In the genomic region with DNA sequence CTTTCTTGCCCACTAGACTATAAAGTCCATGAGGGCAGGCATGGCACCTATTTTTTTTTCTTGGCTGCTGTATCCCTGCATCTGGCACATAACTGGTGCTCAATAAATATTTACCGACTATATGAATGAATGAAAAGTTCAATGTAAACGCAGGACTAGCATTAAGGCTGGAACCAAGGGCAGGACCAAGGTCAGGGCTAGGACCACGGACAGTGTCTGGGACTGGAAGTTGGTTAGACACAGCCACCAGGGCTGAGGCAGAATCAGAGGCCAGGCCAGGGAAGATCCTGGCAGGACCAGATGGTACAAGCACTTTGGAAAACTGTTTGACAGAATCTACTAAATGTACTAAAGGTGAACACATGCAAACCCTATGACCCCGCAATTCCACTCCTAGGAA, we compare ENCODE assay signal across 2 cellular contexts.
A peak's percentile ranks its signal among the peaks of the same experiment; 100 is the strongest.
TF ChIP-seq lines count a peak whose summit lies in the region.

No MANE protein-coding gene starts in this region.

TF ChIP-seq in PFSK-1, 5 proteins besides CTCF, POLR2A, EP300 and RAD21:
- TF ChIP-seq, protein P1, sequence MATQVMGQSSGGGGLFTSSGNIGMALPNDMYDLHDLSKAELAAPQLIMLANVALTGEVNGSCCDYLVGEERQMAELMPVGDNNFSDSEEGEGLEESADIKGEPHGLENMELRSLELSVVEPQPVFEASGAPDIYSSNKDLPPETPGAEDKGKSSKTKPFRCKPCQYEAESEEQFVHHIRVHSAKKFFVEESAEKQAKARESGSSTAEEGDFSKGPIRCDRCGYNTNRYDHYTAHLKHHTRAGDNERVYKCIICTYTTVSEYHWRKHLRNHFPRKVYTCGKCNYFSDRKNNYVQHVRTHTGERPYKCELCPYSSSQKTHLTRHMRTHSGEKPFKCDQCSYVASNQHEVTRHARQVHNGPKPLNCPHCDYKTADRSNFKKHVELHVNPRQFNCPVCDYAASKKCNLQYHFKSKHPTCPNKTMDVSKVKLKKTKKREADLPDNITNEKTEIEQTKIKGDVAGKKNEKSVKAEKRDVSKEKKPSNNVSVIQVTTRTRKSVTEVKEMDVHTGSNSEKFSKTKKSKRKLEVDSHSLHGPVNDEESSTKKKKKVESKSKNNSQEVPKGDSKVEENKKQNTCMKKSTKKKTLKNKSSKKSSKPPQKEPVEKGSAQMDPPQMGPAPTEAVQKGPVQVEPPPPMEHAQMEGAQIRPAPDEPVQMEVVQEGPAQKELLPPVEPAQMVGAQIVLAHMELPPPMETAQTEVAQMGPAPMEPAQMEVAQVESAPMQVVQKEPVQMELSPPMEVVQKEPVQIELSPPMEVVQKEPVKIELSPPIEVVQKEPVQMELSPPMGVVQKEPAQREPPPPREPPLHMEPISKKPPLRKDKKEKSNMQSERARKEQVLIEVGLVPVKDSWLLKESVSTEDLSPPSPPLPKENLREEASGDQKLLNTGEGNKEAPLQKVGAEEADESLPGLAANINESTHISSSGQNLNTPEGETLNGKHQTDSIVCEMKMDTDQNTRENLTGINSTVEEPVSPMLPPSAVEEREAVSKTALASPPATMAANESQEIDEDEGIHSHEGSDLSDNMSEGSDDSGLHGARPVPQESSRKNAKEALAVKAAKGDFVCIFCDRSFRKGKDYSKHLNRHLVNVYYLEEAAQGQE (IDR thresholded peaks at IDR 0.05; ENCODE audit: insufficient read depth in 1 of 2, low read depth in 2 of 2, low read length in 2 of 2), result peak; percentile 95 to 99
- TF ChIP-seq FOXP2 (optimal IDR thresholded peaks at IDR 0.05; ENCODE audit: borderline replicate concordance, extremely low read depth, extremely low read length, insufficient read depth) (no peak), SIN3A (IDR thresholded peaks at IDR 0.05; ENCODE audit: borderline replicate concordance, insufficient read depth, low read length) (peak; percentile 98), POLR2AphosphoS5 (IDR thresholded peaks at IDR 0.05; ENCODE audit: low read depth, low read length) (no peak), TAF1 (IDR thresholded peaks at IDR 0.05; ENCODE audit: borderline replicate concordance, insufficient read depth, low read length) (no peak)

TF ChIP-seq in H1, 55 proteins besides CTCF, POLR2A, EP300 and RAD21:
- TF ChIP-seq RXRA (IDR thresholded peaks at IDR 0.05; ENCODE audit: insufficient read depth, low read depth, low read length) (no peak), SIN3A (conservative IDR thresholded peaks at IDR 0.05 in 1 of 2, IDR thresholded peaks at IDR 0.05 in 1 of 2; ENCODE audit: low read depth in 1 of 2, low read length in 2 of 2) (peak; percentile 92 to 94)
